In genomic region chr1:958823-959729, GRCh38 we compare ENCODE assay signal across 8 cellular contexts. TPM values are rescaled to one million over a fixed set of nuclear protein-coding genes. Genes with fewer than 3 reads are reported as not detected.
DNase-seq lines count a peak whose midpoint lies in the region; ATAC-seq and TF ChIP-seq lines count a peak whose summit lies in the region.

NOC2L (minus strand) TSS chr1:959256; CDS start chr1:959240, 16 bp downstream.

- H3K4me1 Mint-ChIP-seq in activated T-helper 17 cell treated with anti-CD3 and anti-CD28 coated beads, Interleukin-2, amount 50 U/mL, for 72 hours, result peaks cover 13% of the 10 kb centered on the region
- H3K4me1 Mint-ChIP-seq in nephron, result peaks cover 14% of the 10 kb centered on the region
- H3K4me1 Mint-ChIP-seq in stimulated activated naive CD8-positive, alpha-beta T cell treated with anti-CD3 and anti-CD28 coated beads, Interleukin-15, Interleukin-2, amounts not matched to agents 100 ng/mL and 50 ng/mL, for 24 hours (ENCODE audit: low read depth), result peaks cover 24% of the 10 kb centered on the region

- peak within 1 kb of the TSS; percentile 90 for H3K4me3 Mint-ChIP-seq in activated T-helper 17 cell treated with anti-CD3 and anti-CD28 coated beads, Interleukin-2, amount 50 U/mL, for 72 hours
- H3K4me3 Mint-ChIP-seq in nephron, result peak within 1 kb of the TSS; percentile 86 to 92 (median 91)
- H3K4me3 Mint-ChIP-seq in stimulated activated naive CD8-positive, alpha-beta T cell treated with anti-CD3 and anti-CD28 coated beads, Interleukin-15, Interleukin-2, amounts not matched to agents 100 ng/mL and 50 ng/mL, for 24 hours, result peak within 1 kb of the TSS; percentile 96

- no peaks in the 10 kb centered on the region for H3K9me3 Mint-ChIP-seq in activated T-helper 17 cell treated with anti-CD3 and anti-CD28 coated beads, Interleukin-2, amount 50 U/mL, for 72 hours
- H3K9me3 Mint-ChIP-seq in nephron, result no peaks in the 10 kb centered on the region
- no peaks in the 10 kb centered on the region for H3K9me3 Mint-ChIP-seq in stimulated activated naive CD8-positive, alpha-beta T cell treated with anti-CD3 and anti-CD28 coated beads, Interleukin-15, Interleukin-2, amounts not matched to agents 100 ng/mL and 50 ng/mL, for 24 hours

- TF ChIP-seq CTCF in RWPE2 (IDR thresholded peaks at IDR 0.05; ENCODE audit: poor library complexity, severe bottlenecking) (no peak), nephron (IDR thresholded peaks at IDR 0.05; ENCODE audit: unreplicated experiment in 3 of 3) (no peak)

- no peaks in the 10 kb centered on the region for H3K27me3 Mint-ChIP-seq in activated T-helper 17 cell treated with anti-CD3 and anti-CD28 coated beads, Interleukin-2, amount 50 U/mL, for 72 hours
- H3K27me3 Mint-ChIP-seq in nephron (ENCODE audit: low read depth), result no peaks in the 10 kb centered on the region
- no peaks in the 10 kb centered on the region for H3K27me3 Mint-ChIP-seq in stimulated activated naive CD8-positive, alpha-beta T cell treated with anti-CD3 and anti-CD28 coated beads, Interleukin-15, Interleukin-2, amounts not matched to agents 100 ng/mL and 50 ng/mL, for 24 hours

- H3K9me3 ChIP-seq in RWPE2 (ENCODE audit: severe bottlenecking), result no peaks in the 10 kb centered on the region

- H3K4me1 ChIP-seq in RWPE2 (ENCODE audit: insufficient read depth, poor library complexity, severe bottlenecking), result peaks cover 7% of the 10 kb centered on the region

- peak within 1 kb of the TSS; percentile 100 for H3K4me3 ChIP-seq in RWPE2 (ENCODE audit: severe bottlenecking)

- peak within 1 kb of the TSS; percentile 76 for H3K27ac Mint-ChIP-seq in activated T-helper 17 cell treated with anti-CD3 and anti-CD28 coated beads, Interleukin-2, amount 50 U/mL, for 72 hours
- no peak within 1 kb of the TSS for H3K27ac Mint-ChIP-seq in nephron
- peak within 1 kb of the TSS; percentile 83 for H3K27ac Mint-ChIP-seq in stimulated activated naive CD8-positive, alpha-beta T cell treated with anti-CD3 and anti-CD28 coated beads, Interleukin-15, Interleukin-2, amounts not matched to agents 100 ng/mL and 50 ng/mL, for 24 hours

- H3K27me3 ChIP-seq in RWPE2 (ENCODE audit: insufficient read depth, poor library complexity, severe bottlenecking), result no peaks in the 10 kb centered on the region

- DNase-seq in DMS 273 treated with DMSO at 0.1 percent for 48 hours (lab: John Stamatoyannopoulos, UW), result peak; percentile 50
- peak; percentile 84 for DNase-seq in KBM-7
- DNase-seq in RWPE2 (ENCODE audit: low spot score), result peak; percentile 87
- DNase-seq in fibroblast of peridontal ligament (ENCODE audit: extremely low read depth), result peak; percentile 77

- H3K36me3 Mint-ChIP-seq in activated T-helper 17 cell treated with anti-CD3 and anti-CD28 coated beads, Interleukin-2, amount 50 U/mL, for 72 hours (ENCODE audit: low read depth), result peaks cover 49% of the 10 kb centered on the region
- peaks cover 18% of the 10 kb centered on the region for H3K36me3 Mint-ChIP-seq in nephron (ENCODE audit: low read depth)
- H3K36me3 Mint-ChIP-seq in stimulated activated naive CD8-positive, alpha-beta T cell treated with anti-CD3 and anti-CD28 coated beads, Interleukin-15, Interleukin-2, amounts not matched to agents 100 ng/mL and 50 ng/mL, for 24 hours (ENCODE audit: low read depth), result peaks cover 29% of the 10 kb centered on the region

- in situ Hi-C loops in KBM-7 (cut with MboI; ENCODE audit: low pct_unique_long_range_greater_than_20kb, low sequenced_read_pairs), result no loop called here

- peak within 1 kb of the TSS; percentile 28 for H3K27ac ChIP-seq in RWPE2 (ENCODE audit: poor library complexity, severe bottlenecking)

- ATAC-seq in GM21528 (IDR thresholded peaks at IDR 0.05; ENCODE audit: low FRiP score, unreplicated experiment) (peak; percentile 62), RWPE2 (ENCODE audit: low read depth) (peak; percentile 86)
- ATAC-seq in activated T-helper 17 cell treated with anti-CD3 and anti-CD28 coated beads, Interleukin-2, amount 50 U/mL, for 72 hours (replicated peaks), result peak; percentile 93

- peaks cover 29% of the 10 kb centered on the region for H3K36me3 ChIP-seq in RWPE2 (ENCODE audit: low read depth)

RNA-seq across cellular contexts. Expression of gene NOC2L, which starts in this region (rescaled TPM):
- 100 to 1,000 TPM in 1 of 2 donors, 10 to 100 TPM in 1; 57.6 to 141 TPM for total RNA-seq in activated T-helper 17 cell treated with anti-CD3 and anti-CD28 coated beads, Interleukin-2, amount 50 U/mL, for 72 hours

Comparison
In these comparisons a context has a peak if more than half of its experiments do, and no peak if none do; other contexts are left out.
1. Peak in every context shown above with its lines: DNase-seq, ATAC-seq, H3K4me3 ChIP-seq and H3K27ac ChIP-seq.
2. H3K27ac Mint-ChIP-seq: peak in activated T-helper 17 cell treated with anti-CD3 and anti-CD28 coated beads, Interleukin-2, amount 50 U/mL, for 72 hours (single experiment) and stimulated activated naive CD8-positive, alpha-beta T cell treated with anti-CD3 and anti-CD28 coated beads, Interleukin-15, Interleukin-2, amounts not matched to agents 100 ng/mL and 50 ng/mL, for 24 hours (single experiment); none in nephron (0 of 3).